1 cellular context compared by ENCODE assay signal in the genomic region with DNA sequence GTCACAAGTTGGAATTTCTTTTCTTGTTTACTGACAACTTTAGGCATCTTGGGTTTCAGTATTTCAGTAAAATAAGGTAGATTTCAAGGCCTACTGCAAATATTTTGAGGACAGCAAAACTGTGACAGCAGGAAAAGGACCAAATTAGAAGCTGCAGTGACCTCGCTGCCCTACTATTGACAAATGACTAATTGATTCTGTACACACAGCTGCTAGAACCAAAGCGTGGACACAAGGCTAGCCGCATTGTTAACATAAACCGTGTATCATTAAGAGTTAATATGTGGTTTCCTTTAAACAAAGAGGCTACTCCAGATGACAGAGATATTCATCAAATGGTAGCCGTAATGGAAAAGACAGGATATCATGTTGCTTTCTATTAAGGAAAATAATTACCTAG.
TF ChIP-seq lines count a peak whose summit lies in the region.

No MANE protein-coding gene starts in this region.

TF ChIP-seq in HepG2, 621 proteins besides CTCF, POLR2A, EP300 and RAD21 (continued from another document and continues in another):
- TF ChIP-seq HNF1A (IDR thresholded peaks at IDR 0.05; ENCODE audit: low read depth) (no peak), HNF1A (CRISPR knock-in tag; IDR thresholded peaks at IDR 0.05; ENCODE audit: borderline replicate concordance) (no peak), ZNF740 (CRISPR knock-in tag; IDR thresholded peaks at IDR 0.05) (no peak), ZNF792 (CRISPR knock-in tag; IDR thresholded peaks at IDR 0.05) (no peak), DMTF1 (CRISPR knock-in tag; IDR thresholded peaks at IDR 0.05) (no peak), ETV5 (CRISPR knock-in tag; IDR thresholded peaks at IDR 0.05; ENCODE audit: borderline replicate concordance) (no peak), ATF4 (CRISPR knock-in tag; IDR thresholded peaks at IDR 0.05) (0 out of 4 replicates have a peak, but pooled peaks of 1 of the 2 experiments have one; percentile 15), MAF1 (CRISPR knock-in tag; IDR thresholded peaks at IDR 0.05; ENCODE audit: borderline replicate concordance) (no peak), ZNF761 (CRISPR knock-in tag; conservative IDR thresholded peaks at IDR 0.05) (no peak), ZNF660 (CRISPR knock-in tag; IDR thresholded peaks at IDR 0.05; ENCODE audit: borderline replicate concordance, low read depth) (no peak), NR2F6 (IDR thresholded peaks at IDR 0.05) (peak; percentile 86), NR2F6 (CRISPR knock-in tag; IDR thresholded peaks at IDR 0.05) (peak; percentile 79), KMT2A (CRISPR knock-in tag; IDR thresholded peaks at IDR 0.05) (no peak), ERF (CRISPR knock-in tag; IDR thresholded peaks at IDR 0.05) (no peak), ZNF292 (CRISPR knock-in tag; IDR thresholded peaks at IDR 0.05; ENCODE audit: borderline replicate concordance, low read depth) (peak; percentile 24; the same call in 1 of the 2 replicates), CREM (IDR thresholded peaks at IDR 0.05) (no peak), CREM (CRISPR knock-in tag; IDR thresholded peaks at IDR 0.05) (no peak), ZNF780A (CRISPR knock-in tag; IDR thresholded peaks at IDR 0.05) (no peak), PAX8 (CRISPR knock-in tag; IDR thresholded peaks at IDR 0.05; ENCODE audit: borderline replicate concordance) (no peak), IRF2 (CRISPR knock-in tag; IDR thresholded peaks at IDR 0.05) (peak; percentile 63), ARID5B (CRISPR knock-in tag; IDR thresholded peaks at IDR 0.05) (peak; percentile 92), SSRP1 (CRISPR knock-in tag; IDR thresholded peaks at IDR 0.05) (no peak), ARNTL (CRISPR knock-in tag; IDR thresholded peaks at IDR 0.05) (no peak), ZNF326 (CRISPR knock-in tag; IDR thresholded peaks at IDR 0.05; ENCODE audit: borderline replicate concordance) (no peak), TOPORS (CRISPR knock-in tag; IDR thresholded peaks at IDR 0.05) (no peak), ZNF550 (CRISPR knock-in tag; IDR thresholded peaks at IDR 0.05; ENCODE audit: borderline replicate concordance) (no peak), TCF7L2 (IDR thresholded peaks at IDR 0.05; ENCODE audit: low read depth, low read length) (no peak), ZNF24 (IDR thresholded peaks at IDR 0.05) (no peak), ZFP1 (CRISPR knock-in tag; IDR thresholded peaks at IDR 0.05) (no peak), PREB (CRISPR knock-in tag; IDR thresholded peaks at IDR 0.05) (no peak)
- TF ChIP-seq, protein P1, sequence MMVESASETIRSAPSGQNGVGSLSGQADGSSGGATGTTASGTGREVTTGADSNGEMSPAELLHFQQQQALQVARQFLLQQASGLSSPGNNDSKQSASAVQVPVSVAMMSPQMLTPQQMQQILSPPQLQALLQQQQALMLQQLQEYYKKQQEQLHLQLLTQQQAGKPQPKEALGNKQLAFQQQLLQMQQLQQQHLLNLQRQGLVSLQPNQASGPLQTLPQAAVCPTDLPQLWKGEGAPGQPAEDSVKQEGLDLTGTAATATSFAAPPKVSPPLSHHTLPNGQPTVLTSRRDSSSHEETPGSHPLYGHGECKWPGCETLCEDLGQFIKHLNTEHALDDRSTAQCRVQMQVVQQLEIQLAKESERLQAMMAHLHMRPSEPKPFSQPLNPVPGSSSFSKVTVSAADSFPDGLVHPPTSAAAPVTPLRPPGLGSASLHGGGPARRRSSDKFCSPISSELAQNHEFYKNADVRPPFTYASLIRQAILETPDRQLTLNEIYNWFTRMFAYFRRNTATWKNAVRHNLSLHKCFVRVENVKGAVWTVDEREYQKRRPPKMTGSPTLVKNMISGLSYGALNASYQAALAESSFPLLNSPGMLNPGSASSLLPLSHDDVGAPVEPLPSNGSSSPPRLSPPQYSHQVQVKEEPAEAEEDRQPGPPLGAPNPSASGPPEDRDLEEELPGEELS (CRISPR knock-in tag; IDR thresholded peaks at IDR 0.05) = peak; percentile 69
- TF ChIP-seq, protein P2, sequence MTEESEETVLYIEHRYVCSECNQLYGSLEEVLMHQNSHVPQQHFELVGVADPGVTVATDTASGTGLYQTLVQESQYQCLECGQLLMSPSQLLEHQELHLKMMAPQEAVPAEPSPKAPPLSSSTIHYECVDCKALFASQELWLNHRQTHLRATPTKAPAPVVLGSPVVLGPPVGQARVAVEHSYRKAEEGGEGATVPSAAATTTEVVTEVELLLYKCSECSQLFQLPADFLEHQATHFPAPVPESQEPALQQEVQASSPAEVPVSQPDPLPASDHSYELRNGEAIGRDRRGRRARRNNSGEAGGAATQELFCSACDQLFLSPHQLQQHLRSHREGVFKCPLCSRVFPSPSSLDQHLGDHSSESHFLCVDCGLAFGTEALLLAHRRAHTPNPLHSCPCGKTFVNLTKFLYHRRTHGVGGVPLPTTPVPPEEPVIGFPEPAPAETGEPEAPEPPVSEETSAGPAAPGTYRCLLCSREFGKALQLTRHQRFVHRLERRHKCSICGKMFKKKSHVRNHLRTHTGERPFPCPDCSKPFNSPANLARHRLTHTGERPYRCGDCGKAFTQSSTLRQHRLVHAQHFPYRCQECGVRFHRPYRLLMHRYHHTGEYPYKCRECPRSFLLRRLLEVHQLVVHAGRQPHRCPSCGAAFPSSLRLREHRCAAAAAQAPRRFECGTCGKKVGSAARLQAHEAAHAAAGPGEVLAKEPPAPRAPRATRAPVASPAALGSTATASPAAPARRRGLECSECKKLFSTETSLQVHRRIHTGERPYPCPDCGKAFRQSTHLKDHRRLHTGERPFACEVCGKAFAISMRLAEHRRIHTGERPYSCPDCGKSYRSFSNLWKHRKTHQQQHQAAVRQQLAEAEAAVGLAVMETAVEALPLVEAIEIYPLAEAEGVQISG (CRISPR knock-in tag; IDR thresholded peaks at IDR 0.05) = no peak
- TF ChIP-seq, protein P3, sequence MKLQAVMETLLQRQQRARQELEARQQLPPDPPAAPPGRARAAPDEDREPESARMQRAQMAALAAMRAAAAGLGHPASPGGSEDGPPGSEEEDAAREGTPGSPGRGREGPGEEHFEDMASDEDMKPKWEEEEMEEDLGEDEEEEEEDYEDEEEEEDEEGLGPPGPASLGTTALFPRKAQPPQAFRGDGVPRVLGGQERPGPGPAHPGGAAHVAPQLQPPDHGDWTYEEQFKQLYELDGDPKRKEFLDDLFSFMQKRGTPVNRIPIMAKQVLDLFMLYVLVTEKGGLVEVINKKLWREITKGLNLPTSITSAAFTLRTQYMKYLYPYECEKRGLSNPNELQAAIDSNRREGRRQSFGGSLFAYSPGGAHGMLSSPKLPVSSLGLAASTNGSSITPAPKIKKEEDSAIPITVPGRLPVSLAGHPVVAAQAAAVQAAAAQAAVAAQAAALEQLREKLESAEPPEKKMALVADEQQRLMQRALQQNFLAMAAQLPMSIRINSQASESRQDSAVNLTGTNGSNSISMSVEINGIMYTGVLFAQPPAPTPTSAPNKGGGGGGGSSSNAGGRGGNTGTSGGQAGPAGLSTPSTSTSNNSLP (IDR thresholded peaks at IDR 0.05; ENCODE audit: low read depth, low read length) = peak; percentile 59; the same call in 1 of the 2 replicates
- TF ChIP-seq, protein P4, sequence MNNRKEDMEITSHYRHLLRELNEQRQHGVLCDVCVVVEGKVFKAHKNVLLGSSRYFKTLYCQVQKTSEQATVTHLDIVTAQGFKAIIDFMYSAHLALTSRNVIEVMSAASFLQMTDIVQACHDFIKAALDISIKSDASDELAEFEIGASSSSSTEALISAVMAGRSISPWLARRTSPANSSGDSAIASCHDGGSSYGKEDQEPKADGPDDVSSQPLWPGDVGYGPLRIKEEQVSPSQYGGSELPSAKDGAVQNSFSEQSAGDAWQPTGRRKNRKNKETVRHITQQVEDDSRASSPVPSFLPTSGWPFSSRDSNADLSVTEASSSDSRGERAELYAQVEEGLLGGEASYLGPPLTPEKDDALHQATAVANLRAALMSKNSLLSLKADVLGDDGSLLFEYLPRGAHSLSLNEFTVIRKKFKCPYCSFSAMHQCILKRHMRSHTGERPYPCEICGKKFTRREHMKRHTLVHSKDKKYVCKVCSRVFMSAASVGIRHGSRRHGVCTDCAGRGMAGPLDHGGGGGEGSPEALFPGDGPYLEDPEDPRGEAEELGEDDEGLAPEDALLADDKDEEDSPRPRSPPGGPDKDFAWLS (CRISPR knock-in tag; IDR thresholded peaks at IDR 0.05; ENCODE audit: borderline replicate concordance) = no peak
- TF ChIP-seq, protein P5, sequence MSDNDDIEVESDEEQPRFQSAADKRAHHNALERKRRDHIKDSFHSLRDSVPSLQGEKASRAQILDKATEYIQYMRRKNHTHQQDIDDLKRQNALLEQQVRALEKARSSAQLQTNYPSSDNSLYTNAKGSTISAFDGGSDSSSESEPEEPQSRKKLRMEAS (IDR thresholded peaks at IDR 0.05) = peak; percentile 26; the same call in 1 of the 2 replicates
